In genomic region chr10:7090529-7090928, GRCh38 we compare ENCODE assay signal across 28 cellular contexts.
DNase-seq lines count a peak whose midpoint lies in the region; ATAC-seq and TF ChIP-seq lines count a peak whose summit lies in the region.
"Had no signal": no experiment of that assay in that cellular context is flagged by ENCODE, and none has a peak within 500 bp of the region (broad histone marks: within the 10 kb centered on the region; RNA-seq: fewer than 3 reads in every experiment).

No MANE protein-coding gene starts in this region.

- H3K9me1 ChIP-seq in IMR-90 (ENCODE audit: insufficient read depth, low read length), result 0 out of 2 replicates have a peak, but pooled peaks cover 2% of the 10 kb centered on the region

- TF ChIP-seq POLR2A in IMR-90 (IDR thresholded peaks at IDR 0.05; ENCODE audit: low read depth, low read length), result no peak
- TF ChIP-seq POLR2A in esophagus squamous epithelium (IDR thresholded peaks at IDR 0.05), result no peak

- peak; percentile 51 for DNase-seq in IMR-90
- no peak for DNase-seq in esophagus squamous epithelium (lab: John Stamatoyannopoulos, UW)
- no peak for DNase-seq in DMS153 (lab: John Stamatoyannopoulos, UW)
- no peak for DNase-seq in stimulated activated CD4-positive, alpha-beta T cell treated with anti-CD3 and anti-CD28 coated beads, Interleukin-4, amount 100 ng/mL, for 1 hour
- DNase-seq: activated CD8-positive, alpha-beta memory T cell treated with anti-CD3 and anti-CD28 coated beads, Interleukin-2, amount 50 U/mL, for 48 hours; activated naive CD8-positive, alpha-beta T cell treated with anti-CD3 and anti-CD28 coated beads, Interleukin-2, amount 10 ng/mL, durations not matched to agents 7 days and 5 days; CD8-positive, alpha-beta memory T cell; colonic mucosa; DMS53; heart left ventricle; midbrain; NCI-H1105; NCI-H524; stimulated activated naive CD4-positive, alpha-beta T cell; WERI-Rb-1 had no signal

- no peak overlapping the region for H3K23ac ChIP-seq in IMR-90 (ENCODE audit: low read depth, low read length)

- POLR2A ChIA-PET in IMR-90 (lab: Charles Lee; ENCODE audit: unreplicated experiment), result interaction anchor here (0.7 kb wide), 1 partner anchor 120 kb away, joined by 4 read pairs; no protein-coding TSS in a partner anchor

- no peaks in the 10 kb centered on the region for H3K36me3 Mint-ChIP-seq in nephron (ENCODE audit: low read depth)
- H3K36me3 Mint-ChIP-seq: activated naive CD8-positive, alpha-beta T cell treated with anti-CD3 and anti-CD28 coated beads, Interleukin-2, amount 10 ng/mL, durations not matched to agents 7 days and 5 days; brain; natural killer cell treated with Interleukin-12 subunit alpha and Interleukin-12 subunit beta and Interleukin-15 and Interleukin-18, amount 100 ng/mL, for 72 hours had no signal

- H3K27me3 Mint-ChIP-seq in nephron (ENCODE audit: low read depth), result no peaks in the 10 kb centered on the region
- H3K27me3 Mint-ChIP-seq: CD8-positive, alpha-beta memory T cell had no signal

- intact Hi-C loops in IMR-90 (cut with micrococcal nuclease) (no loop called here), esophagus squamous epithelium (cut with DNase I) (no loop called here)

- H3K36me3 ChIP-seq in IMR-90 (ENCODE audit: control insufficient read depth, insufficient read depth, low read length) (no peaks in the 10 kb centered on the region), esophagus squamous epithelium (no peaks in the 10 kb centered on the region), stomach smooth muscle (ENCODE audit: control insufficient read depth in 2 of 2, insufficient read depth in 2 of 2, low read length in 2 of 2) (no peaks in the 10 kb centered on the region)
- H3K36me3 ChIP-seq: colonic mucosa, heart left ventricle, tibial nerve, WERI-Rb-1 had no signal

- H4K20me1 ChIP-seq in IMR-90 (ENCODE audit: insufficient read depth, low read length), result no peaks in the 10 kb centered on the region

- no peak overlapping the region for H3K4me2 ChIP-seq in IMR-90 (ENCODE audit: low read depth, low read length)

- dilution Hi-C loops in IMR-90 (cut with HindIII; ENCODE audit: low sequenced_read_pairs, unreplicated experiment), result no loop called here

- in situ Hi-C loops in IMR-90 (cut with MboI; ENCODE audit: low sequenced_read_pairs), result no loop called here

- ATAC-seq in IMR-90 (ENCODE audit: low read depth) (peak; percentile 47), HG03039 (IDR thresholded peaks at IDR 0.05; ENCODE audit: unreplicated experiment) (no peak), HG03095 (IDR thresholded peaks at IDR 0.05; ENCODE audit: unreplicated experiment) (no peak)
- ATAC-seq: GM12878; HCT116; left lobe of liver; natural killer cell treated with Interleukin-12 subunit alpha and Interleukin-12 subunit beta and Interleukin-15 and Interleukin-18, amount 100 ng/mL, for 72 hours had no signal

- no peak overlapping the region for H2BK5ac ChIP-seq in IMR-90 (ENCODE audit: low read depth, low read length, poor library complexity, severe bottlenecking)

- H4K5ac ChIP-seq in IMR-90 (ENCODE audit: low read depth, low read length), result no peak overlapping the region

- no peak overlapping the region for H2AFZ ChIP-seq in IMR-90 (replicated peaks; ENCODE audit: low read length, poor library complexity)
- H2AFZ ChIP-seq: parathyroid adenoma had no signal

- no TSS peak for BruUV-seq in IMR-90 (replicated peaks; lab: Mats Ljungman, UMichigan)

- H3K27me3 ChIP-seq in IMR-90 (ENCODE audit: control insufficient read depth, insufficient read depth, low read length) (no peaks in the 10 kb centered on the region), esophagus squamous epithelium (peaks cover 0 to 16% (median 0%) of the 10 kb centered on the region in 4 donors), stomach smooth muscle (ENCODE audit: control insufficient read depth in 1 of 2, insufficient read depth in 2 of 2, low read length in 2 of 2) (no peaks in the 10 kb centered on the region)
- H3K27me3 ChIP-seq: colonic mucosa, heart left ventricle, tibial nerve had no signal

- CTCF ChIA-PET in IMR-90 (lab: Yijun Ruan, JAX), result interaction anchor here (0.6 kb wide), 1 partner anchor 19 kb away, joined by 3 read pairs; no protein-coding TSS in a partner anchor

- H2AK9ac ChIP-seq in IMR-90 (replicated peaks; ENCODE audit: low read depth, low read length, poor library complexity), result no peak overlapping the region

- H3K4me3 ChIP-seq in IMR-90 (ENCODE audit: insufficient read depth, low read depth, low read length) (no peak overlapping the region), esophagus squamous epithelium (no peak overlapping the region), stomach smooth muscle (ENCODE audit: low read length in 2 of 2) (no peak overlapping the region)
- H3K4me3 ChIP-seq: colonic mucosa, GM12878, heart left ventricle, skin epidermis, tibial nerve had no signal

- H3K27ac Mint-ChIP-seq in nephron, result peak overlapping the region in 2 of 3 experiments; percentile 5 to 12
- H3K27ac Mint-ChIP-seq: activated naive CD8-positive, alpha-beta T cell treated with anti-CD3 and anti-CD28 coated beads, Interleukin-2, amount 10 ng/mL, durations not matched to agents 7 days and 5 days; activated T-helper 2 cell treated with anti-CD3 and anti-CD28 coated beads, Interferon-gamma antibody, Interleukin-2, Interleukin-4, amounts not matched to agents 10 μg/mL and 5 μg/mL and 100 μg/mL, durations not matched to agents 14 hours and 24 hours and 36 hours; brain had no signal

- H3K4ac ChIP-seq in IMR-90 (ENCODE audit: low read depth, low read length), result no peak overlapping the region

- no peak overlapping the region for H3K9ac ChIP-seq in IMR-90 (ENCODE audit: low read depth, low read length)
- no peak overlapping the region for H3K9ac ChIP-seq in stomach smooth muscle (ENCODE audit: low read length in 2 of 2)
- H3K9ac ChIP-seq: parathyroid adenoma had no signal

- H3K4me1 ChIP-seq in IMR-90 (ENCODE audit: control insufficient read depth, insufficient read depth, low read length) (no peaks in the 10 kb centered on the region; the same call in 1 of the 2 replicates), esophagus squamous epithelium (peaks cover 0 to 7% (median 0%) of the 10 kb centered on the region in 3 donors), stomach smooth muscle (ENCODE audit: control insufficient read depth, insufficient read depth, low read length) (peaks cover 11% of the 10 kb centered on the region)
- H3K4me1 ChIP-seq: colonic mucosa, parathyroid adenoma had no signal

- H4K8ac ChIP-seq in IMR-90 (ENCODE audit: low read depth in 2 of 2, low read length in 2 of 2), result no peak overlapping the region

- no peak overlapping the region for H4K91ac ChIP-seq in IMR-90 (ENCODE audit: insufficient read depth, low read depth, low read length)

- H2AK5ac ChIP-seq in IMR-90 (ENCODE audit: low read depth, low read length), result no peak overlapping the region

- no peaks in the 10 kb centered on the region for H3K9me3 Mint-ChIP-seq in nephron
- H3K9me3 Mint-ChIP-seq: activated naive CD8-positive, alpha-beta T cell treated with anti-CD3 and anti-CD28 coated beads, Interleukin-2, amount 10 ng/mL, durations not matched to agents 7 days and 5 days; activated T-helper 2 cell treated with anti-CD3 and anti-CD28 coated beads, Interferon-gamma antibody, Interleukin-2, Interleukin-4, amounts not matched to agents 10 μg/mL and 5 μg/mL and 100 μg/mL, durations not matched to agents 14 hours and 24 hours and 36 hours; brain; CD8-positive, alpha-beta memory T cell had no signal

- H2BK20ac ChIP-seq in IMR-90 (ENCODE audit: low read depth, low read length), result no peak overlapping the region

- no peaks in the 10 kb centered on the region for H3K9me3 ChIP-seq in IMR-90 (ENCODE audit: control insufficient read depth, insufficient read depth, low read length)
- H3K9me3 ChIP-seq in esophagus squamous epithelium, result no peaks in the 10 kb centered on the region
- peaks cover 0 to 3% of the 10 kb centered on the region in 2 donors for H3K9me3 ChIP-seq in stomach smooth muscle (ENCODE audit: control insufficient read depth in 2 of 2, low read length in 2 of 2)
- H3K9me3 ChIP-seq: colonic mucosa, heart left ventricle, tibial nerve had no signal

- H3K14ac ChIP-seq in IMR-90 (replicated peaks; ENCODE audit: low read depth, low read length), result no peak overlapping the region

- no peaks in the 10 kb centered on the region for H3K79me1 ChIP-seq in IMR-90 (ENCODE audit: low read depth in 1 of 2, low read length in 2 of 2)

- H2BK15ac ChIP-seq in IMR-90 (ENCODE audit: low read depth, low read length), result no peak overlapping the region

- H3K4me3 Mint-ChIP-seq in nephron, result no peak overlapping the region
- H3K4me3 Mint-ChIP-seq: activated naive CD8-positive, alpha-beta T cell treated with anti-CD3 and anti-CD28 coated beads, Interleukin-2, amount 10 ng/mL, durations not matched to agents 7 days and 5 days; brain; CD8-positive, alpha-beta memory T cell; natural killer cell treated with Interleukin-12 subunit alpha and Interleukin-12 subunit beta and Interleukin-15 and Interleukin-18, amount 100 ng/mL, for 72 hours had no signal

- TF ChIP-seq RAD21 in IMR-90 (IDR thresholded peaks at IDR 0.05; ENCODE audit: low read length), result no peak

- no peak overlapping the region for H2BK120ac ChIP-seq in IMR-90 (ENCODE audit: low read depth, low read length)

- WGBS in IMR-90 (ENCODE audit: extremely low coverage in 2 of 2, insufficient read length in 1 of 2), 2 experiments, result no CpG with 5 or more reads among the region's 5 CpGs
- WGBS in esophagus squamous epithelium, 2 donors, result 25 to 38% methylated on average over 5 of the region's 5 CpGs

- peaks cover 21% of the 10 kb centered on the region for H3K4me1 Mint-ChIP-seq in nephron
- H3K4me1 Mint-ChIP-seq: activated naive CD8-positive, alpha-beta T cell treated with anti-CD3 and anti-CD28 coated beads, Interleukin-2, amount 10 ng/mL, durations not matched to agents 7 days and 5 days had no signal

- no peak overlapping the region for H3K27ac ChIP-seq in IMR-90 (ENCODE audit: insufficient read depth, low read length)
- H3K27ac ChIP-seq in esophagus squamous epithelium, result peak overlapping the region in 3 of 4 donors; percentile 48 to 69 (median 56)
- H3K27ac ChIP-seq in stomach smooth muscle (ENCODE audit: low read length), result peak overlapping the region; percentile 79
- H3K27ac ChIP-seq: colonic mucosa, heart left ventricle, parathyroid adenoma, skin epidermis, WERI-Rb-1 had no signal

- H3K56ac ChIP-seq in IMR-90 (ENCODE audit: extremely low read depth, insufficient read depth, low read length), result no peak overlapping the region

- TF ChIP-seq CTCF in IMR-90 (conservative IDR thresholded peaks at IDR 0.05; ENCODE audit: low read depth, low read length) (no peak), esophagus squamous epithelium (IDR thresholded peaks at IDR 0.05) (no peak), nephron (IDR thresholded peaks at IDR 0.05; ENCODE audit: unreplicated experiment in 3 of 3) (no peak)

- no peak overlapping the region for H3K18ac ChIP-seq in IMR-90 (ENCODE audit: low read depth, low read length)

TF ChIP-seq in IMR-90, 13 proteins besides CTCF, POLR2A, EP300 and RAD21:
- no peak for TF ChIP-seq MXI1 (IDR thresholded peaks at IDR 0.05; ENCODE audit: borderline replicate concordance, low read depth, low read length)
- no peak for TF ChIP-seq RFX5 (IDR thresholded peaks at IDR 0.05; ENCODE audit: low read depth, low read length)
